13 cellular contexts compared by ENCODE assay signal in the genomic region with DNA sequence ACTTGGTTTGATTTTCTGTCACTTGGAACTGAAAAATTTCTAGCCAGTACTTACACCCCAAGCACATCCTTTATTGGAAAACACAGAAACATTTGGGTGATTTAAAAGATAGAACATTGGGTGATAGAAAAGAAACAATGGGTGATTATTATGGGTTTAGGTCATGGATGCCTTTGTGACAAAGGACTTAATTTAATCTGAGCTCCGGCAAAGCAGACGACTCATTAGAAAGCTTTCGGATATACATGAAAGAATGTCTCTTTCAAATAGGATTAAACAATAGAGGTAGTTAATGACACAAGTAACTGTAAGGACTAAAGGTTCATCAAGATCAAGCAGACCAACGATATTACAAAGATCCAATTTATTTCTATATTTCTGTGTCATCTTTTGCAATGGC. TPM values are rescaled to one million over a fixed set of nuclear protein-coding genes. Genes with fewer than 3 reads are reported as not detected.
DNase-seq lines count a peak whose midpoint lies in the region; ATAC-seq and TF ChIP-seq lines count a peak whose summit lies in the region.
"Had no signal": no experiment of that assay in that cellular context is flagged by ENCODE, and none has a peak within 500 bp of the region (broad histone marks: within the 10 kb centered on the region; RNA-seq: fewer than 3 reads in every experiment).

No MANE protein-coding gene starts in this region.

- no peaks in the 10 kb centered on the region for H3K4me1 ChIP-seq in ascending aorta
- H3K4me1 ChIP-seq: BLaER1, Caco-2 had no signal

- no peaks in the 10 kb centered on the region for H3K27me3 ChIP-seq in ascending aorta
- H3K27me3 ChIP-seq: BLaER1 had no signal

- DNase-seq in NCI-H82 (lab: John Stamatoyannopoulos, UW) (peak; percentile 2), NCI-H82 treated with DMSO at 0.1 percent for 48 hours (lab: John Stamatoyannopoulos, UW; ENCODE audit: unreplicated experiment) (no peak), medulla oblongata (ENCODE audit: extremely low spot score) (peak; percentile 13), pons (ENCODE audit: low spot score) (peak; percentile 80), DMS79 treated with DMSO at 0.1 percent for 48 hours (lab: John Stamatoyannopoulos, UW) (no peak), NCI-H1694 (lab: John Stamatoyannopoulos, UW) (no peak), ascending aorta (ENCODE audit: low spot score in 2 of 2) (no peak)
- DNase-seq: Caco-2; CD8-positive, alpha-beta memory T cell; GF-D8 had no signal

- no peak for ATAC-seq in HG02885 (IDR thresholded peaks at IDR 0.05; ENCODE audit: poor library complexity, unreplicated experiment)

- H3K27ac ChIP-seq in ascending aorta, result no peak overlapping the region
- H3K27ac ChIP-seq: 22Rv1, BLaER1 had no signal

- no peak for TF ChIP-seq CTCF in ascending aorta (IDR thresholded peaks at IDR 0.05)

- intact Hi-C loops in ascending aorta (cut with DNase I), result no loop called here

- no peaks in the 10 kb centered on the region for H3K9me3 ChIP-seq in ascending aorta
- H3K9me3 ChIP-seq: BLaER1, Caco-2 had no signal

- no peaks in the 10 kb centered on the region for H3K36me3 ChIP-seq in ascending aorta
- H3K36me3 ChIP-seq: BLaER1 had no signal

- H3K4me3 ChIP-seq in ascending aorta, result no peak overlapping the region
- H3K4me3 ChIP-seq: BLaER1 had no signal

RNA-seq across cellular contexts. Expression of a gene that starts 37.3 kb away (rescaled TPM):
- 37.5 TPM for total RNA-seq in ascending aorta
- total RNA-seq: CD8-positive, alpha-beta memory T cell had no signal

Comparison
In these comparisons a context has a peak if more than half of its experiments do, and no peak if none do; other contexts are left out.
1. DNase-seq: peak in NCI-H82 (single experiment), medulla oblongata (single experiment) and pons (single experiment); none in NCI-H82 treated with DMSO at 0.1 percent for 48 hours (single experiment), DMS79 treated with DMSO at 0.1 percent for 48 hours (single experiment), NCI-H1694 (single experiment) and ascending aorta (0 of 2).